In genomic region chr19:4060621-4061177, GRCh38 we compare ENCODE assay signal across 9 cellular contexts. TPM values are rescaled to one million over a fixed set of nuclear protein-coding genes. Genes with fewer than 3 reads are reported as not detected.
DNase-seq lines count a peak whose midpoint lies in the region; ATAC-seq, FAIRE-seq and TF ChIP-seq lines count a peak whose summit lies in the region.
"Had no signal": no experiment of that assay in that cellular context is flagged by ENCODE, and none has a peak within 500 bp of the region (broad histone marks: within the 10 kb centered on the region; RNA-seq: fewer than 3 reads in every experiment).

No MANE protein-coding gene starts in this region.

- H2BK120ac ChIP-seq in H1 (replicated peaks; ENCODE audit: low read depth, low read length), result no peak overlapping the region

- peak overlapping the region; percentile 71; the same call in 1 of the 2 replicates for H2BK5ac ChIP-seq in H1 (ENCODE audit: low read depth, low read length)

- intact Hi-C loops in OCI-LY7 (cut with micrococcal nuclease; ENCODE audit: unreplicated experiment), result loop anchor here (5.0 kb wide), 1 partner anchor 122 kb away; the partner anchor contains the start of genes ANKRD24 and SIRT6

- CTCF ChIA-PET in OCI-LY7 (lab: Charles Lee; ENCODE audit: unreplicated experiment), result no interaction called here
- CTCF ChIA-PET in H1 (lab: Charles Lee; ENCODE audit: partially characterized antibody), result interaction anchor here (1.7 kb wide), 1 partner anchor 57 kb away, joined by 4 read pairs; no protein-coding TSS in a partner anchor

- no peak for TF ChIP-seq RAD21 in H1 (IDR thresholded peaks at IDR 0.05 in 1 of 2, conservative IDR thresholded peaks at IDR 0.05 in 1 of 2; ENCODE audit: low read depth in 2 of 2, low read length in 2 of 2)

- peaks cover 45% of the 10 kb centered on the region for H3K4me1 ChIP-seq in BLaER1
- peaks cover 46% of the 10 kb centered on the region for H3K4me1 ChIP-seq in OCI-LY7 (ENCODE audit: insufficient read depth, low read length, poor library complexity, severe bottlenecking)
- H3K4me1 ChIP-seq in H1 (replicated peaks in 1 of 4; ENCODE audit: control insufficient read depth in 3 of 4, insufficient read depth in 4 of 4, low read length in 3 of 4), result peaks cover 0 to 39% (median 20%) of the 10 kb centered on the region in 4 experiments; a peak in 5 of 7 replicates
- H3K4me1 ChIP-seq in osteoblast (ENCODE audit: insufficient read depth, low read length), result peaks cover 58% of the 10 kb centered on the region

- peak overlapping the region; percentile 73; the same call in 1 of the 2 replicates for H4K8ac ChIP-seq in H1 (ENCODE audit: extremely low read depth, insufficient read depth, low read length)

- H3K79me2 ChIP-seq in OCI-LY7 (ENCODE audit: insufficient read depth, low read depth, low read length), result peaks cover 92% of the 10 kb centered on the region
- H3K79me2 ChIP-seq in H1 (ENCODE audit: control insufficient read depth in 1 of 2, insufficient read depth in 2 of 2, low read length in 2 of 2), result peaks cover 28 to 84% of the 10 kb centered on the region in 2 experiments; a peak in 3 of 4 replicates
- H3K79me2 ChIP-seq in osteoblast (ENCODE audit: insufficient read depth, low read length), result peaks cover 94% of the 10 kb centered on the region

- no peak overlapping the region for H3K14ac ChIP-seq in H1 (ENCODE audit: insufficient read length)

- no peaks in the 10 kb centered on the region for H3K9me2 ChIP-seq in OCI-LY7 (ENCODE audit: insufficient read depth, low read length)

- H3K27me3 ChIP-seq in BLaER1, result no peaks in the 10 kb centered on the region
- H3K27me3 ChIP-seq in H1 (replicated peaks in 1 of 4; ENCODE audit: control insufficient read depth in 3 of 4, extremely low read depth in 1 of 4, insufficient read depth in 3 of 4, low read length in 3 of 4), result no peaks in the 10 kb centered on the region
- H3K27me3 ChIP-seq in osteoblast (ENCODE audit: insufficient read depth, low read length), result no peaks in the 10 kb centered on the region

- BruUV-seq in OCI-LY7 (replicated peaks; lab: Mats Ljungman, UMichigan), result no TSS peak

- no peak overlapping the region for H3K56ac ChIP-seq in H1 (replicated peaks; ENCODE audit: insufficient read length, low read depth, low read length)

- peaks cover 15% of the 10 kb centered on the region for H3K79me1 ChIP-seq in H1 (ENCODE audit: low read depth, low read length)

- H2BK12ac ChIP-seq in H1 (ENCODE audit: low read depth, low read length), result peak overlapping the region; percentile 68; the same call in 1 of the 2 replicates

- no peak for TF ChIP-seq EP300 in H1 (IDR thresholded peaks at IDR 0.05; ENCODE audit: borderline replicate concordance in 1 of 2, low read depth in 2 of 2, low read length in 2 of 2)

- DNase-seq in OCI-LY7 (ENCODE audit: low spot score) (no peak), H1 (ENCODE audit: low read depth in 1 of 2, low spot score in 2 of 2) (no peak), osteoblast (ENCODE audit: insufficient read length, low spot score, missing footprints) (peak; percentile 87), GM19240 (ENCODE audit: insufficient read length, low spot score) (no peak)
- DNase-seq in stimulated activated CD4-positive, alpha-beta T cell treated with anti-CD3 and anti-CD28 coated beads, Interleukin-1b, Interleukin-23, amount 100 ng/mL, for 48 hours, result no peak
- DNase-seq: mesendoderm had no signal

- H3K23ac ChIP-seq in H1 (ENCODE audit: insufficient read length), result no peak overlapping the region

- peaks cover 78% of the 10 kb centered on the region for H3K36me3 ChIP-seq in BLaER1
- peaks cover 69% of the 10 kb centered on the region for H3K36me3 ChIP-seq in OCI-LY7 (ENCODE audit: insufficient read depth, low read length)
- H3K36me3 ChIP-seq in H1 (ENCODE audit: control insufficient read depth in 2 of 4, insufficient read depth in 4 of 4, low read length in 3 of 4), result no peaks in the 10 kb centered on the region
- H3K36me3 ChIP-seq in osteoblast (ENCODE audit: insufficient read depth, low read length), result peaks cover 22% of the 10 kb centered on the region

- no peak overlapping the region for H2AK5ac ChIP-seq in H1 (ENCODE audit: low read depth, low read length)

- H2BK15ac ChIP-seq in H1 (ENCODE audit: low read length), result no peak overlapping the region

- FAIRE-seq in H1 (lab: Jason Lieb, UNC), result no peak

- H3K9ac ChIP-seq in BLaER1, result 0 out of 2 replicates have a peak overlapping the region, but pooled peaks have one; percentile 15
- no peak overlapping the region for H3K9ac ChIP-seq in H1 (replicated peaks in 1 of 4; ENCODE audit: extremely low read depth in 1 of 4, low read depth in 3 of 4, low read length in 3 of 4)

- H2AFZ ChIP-seq in OCI-LY7 (ENCODE audit: low read length) (no peak overlapping the region), H1 (ENCODE audit: low read length) (no peak overlapping the region), osteoblast (ENCODE audit: low read length) (no peak overlapping the region)

- no peak overlapping the region for H3K4me3 ChIP-seq in BLaER1
- H3K4me3 ChIP-seq in OCI-LY7 (ENCODE audit: low read depth, low read length, poor library complexity, severe bottlenecking), result peak overlapping the region; percentile 98
- H3K4me3 ChIP-seq in H1 (ENCODE audit: extremely low read depth in 1 of 4, insufficient read depth in 2 of 4, low read depth in 3 of 4, low read length in 4 of 4), result no peak overlapping the region
- H3K4me3 ChIP-seq in osteoblast (ENCODE audit: insufficient read depth, low read length), result peak overlapping the region; percentile 51

- H3K27ac ChIP-seq in BLaER1, result peak overlapping the region; percentile 40
- H3K27ac ChIP-seq in OCI-LY7 (ENCODE audit: low read depth, low read length, poor library complexity, severe bottlenecking), result peak overlapping the region; percentile 37
- H3K27ac ChIP-seq in H1 (ENCODE audit: low read depth, low read length), result no peak overlapping the region; the same call in 1 of the 2 replicates
- H3K27ac ChIP-seq in osteoblast (ENCODE audit: low read depth, low read length), result peak overlapping the region; percentile 82

- 86% methylated on average over 16 of the region's 16 CpGs; no CpG with 5 or more reads in 1 of the 2 experiments for WGBS in H1 (ENCODE audit: extremely low coverage in 1 of 2, insufficient coverage in 1 of 2, insufficient read length in 1 of 2, insufficient replicate concordance in 2 of 2, low coverage in 1 of 2, low lambda C conversion rate in 2 of 2, missing lambda C conversion rate in 1 of 2), 2 experiments

- POLR2A ChIA-PET in OCI-LY7 (lab: Charles Lee) (no interaction called here), H1 (lab: Charles Lee; ENCODE audit: partially characterized antibody) (interaction anchor here (0.9 to 2.7 kb wide), 6 partner anchors 13 to 75 kb away, joined by 3 to 7 read pairs (median 4); no protein-coding TSS in a partner anchor)

- H3K23me2 ChIP-seq in H1 (ENCODE audit: low read depth, low read length), result peaks cover 4% of the 10 kb centered on the region; the same call in 1 of the 2 replicates

- H3K18ac ChIP-seq in H1 (ENCODE audit: extremely low read depth, low read length), result peak overlapping the region; percentile 78

- H3K4ac ChIP-seq in H1 (replicated peaks; ENCODE audit: insufficient read length, low read depth, low read length), result no peak overlapping the region

- TF ChIP-seq POLR2A in H1 (IDR thresholded peaks at IDR 0.05; ENCODE audit: control extremely low read depth in 1 of 2, low read depth in 2 of 2, low read length in 2 of 2), result peak in 1 of 2 experiments; percentile 32; a peak in 1 of 3 replicates

- H4K20me1 ChIP-seq in BLaER1 (peaks cover 96% of the 10 kb centered on the region), OCI-LY7 (ENCODE audit: insufficient read depth, low read length) (peaks cover 34% of the 10 kb centered on the region), H1 (replicated peaks in 1 of 2; ENCODE audit: control insufficient read depth in 1 of 2, insufficient read depth in 2 of 2, low read length in 2 of 2) (peaks cover 40 to 42% of the 10 kb centered on the region in 2 experiments), osteoblast (ENCODE audit: insufficient read depth, low read length) (peaks cover 61% of the 10 kb centered on the region)

- peak overlapping the region; percentile 53 for H4K91ac ChIP-seq in H1 (replicated peaks; ENCODE audit: insufficient read length, low read length)

- H3K4me2 ChIP-seq in BLaER1 (peak overlapping the region; percentile 22; the same call in 1 of the 2 replicates), OCI-LY7 (ENCODE audit: low read length) (peak overlapping the region; percentile 73), H1 (ENCODE audit: insufficient read depth in 1 of 2, low read depth in 2 of 2, low read length in 2 of 2) (peak overlapping the region in 1 of 2 experiments; percentile 32; a peak in 1 of 4 replicates), osteoblast (ENCODE audit: insufficient read depth, low read length) (peak overlapping the region; percentile 58)

- TF ChIP-seq CTCF in OCI-LY7 (conservative IDR thresholded peaks at IDR 0.05; ENCODE audit: low read length), result no peak
- TF ChIP-seq CTCF in H1 (IDR thresholded peaks at IDR 0.05; ENCODE audit: control extremely low read depth in 1 of 3, insufficient read depth in 1 of 3, low read depth in 1 of 3, low read length in 3 of 3), result no peak
- TF ChIP-seq CTCF in osteoblast (IDR thresholded peaks at IDR 0.05; ENCODE audit: extremely low read depth, low read depth, low read length), result no peak

- no peak for ATAC-seq in GM19452 (IDR thresholded peaks at IDR 0.05; ENCODE audit: unreplicated experiment)
- ATAC-seq in HG03095 (IDR thresholded peaks at IDR 0.05; ENCODE audit: unreplicated experiment), result no peak

- H2BK20ac ChIP-seq in H1 (ENCODE audit: low read length), result no peak overlapping the region

- H4K5ac ChIP-seq in H1 (ENCODE audit: insufficient read length, low read depth, low read length), result no peak overlapping the region

- H3K9me3 ChIP-seq in BLaER1 (no peaks in the 10 kb centered on the region), OCI-LY7 (ENCODE audit: low read length) (no peaks in the 10 kb centered on the region), H1 (ENCODE audit: insufficient read depth in 2 of 2, low read depth in 1 of 2, low read length in 1 of 2) (no peaks in the 10 kb centered on the region), osteoblast (ENCODE audit: low read depth, low read length) (no peaks in the 10 kb centered on the region)

RNA-seq across cellular contexts. Expression of gene ZBTB7A, which starts 6.0 kb away (rescaled TPM):
- total RNA-seq in OCI-LY7 (2014; rRNA removed; shearing (Covaris generic)), result 13.1 and 17.2 TPM in 2 replicates
- total RNA-seq in OCI-LY7 (2022), result 29.3 and 31.2 TPM in 2 replicates
- 16.6 and 17.8 TPM in 2 replicates for total RNA-seq in H1 (2021; fragmentation: NEBNext Ultra II Directional; extraction: Animal tissue kit (Norgen Biotek cat#: 25700))
- polyA plus RNA-seq in H1 (2011; rRNA removed), result 5.6 and 9.1 TPM in 2 replicates
- polyA plus RNA-seq in H1 (2011; cell fraction: cytosol; rRNA removed), result 5.6 TPM
- polyA plus RNA-seq in H1 (2011; cell fraction: nucleus; rRNA removed), result 19.7 TPM
- 5.4 to 9.5 TPM (median 8.5 TPM) in 4 replicates for polyA plus RNA-seq in H1 (2012, experiment 1 of 2)
- 4.5 TPM for polyA plus RNA-seq in H1 (2012, experiment 2 of 2)
- polyA plus RNA-seq in H1 (2013, experiment 1 of 2), result 17.9 TPM
- 15.8 TPM for polyA plus RNA-seq in H1 (2013, experiment 2 of 2)
- polyA minus RNA-seq in H1 (2011; rRNA and poly(A)+ RNA removed), result 3.1 and 3.5 TPM in 2 replicates
- 9.5 TPM for polyA minus RNA-seq in H1 (2011; cell fraction: cytosol; rRNA and poly(A)+ RNA removed)
- 14.4 TPM for polyA minus RNA-seq in H1 (2011; cell fraction: nucleus; rRNA and poly(A)+ RNA removed)
- 38.6 and 42.7 TPM in 2 replicates for total RNA-seq in osteoblast

RNA-seq across cellular contexts. Expression of gene PIAS4, which starts 53.2 kb away (rescaled TPM):
- 25.3 and 31.5 TPM in 2 replicates for total RNA-seq in OCI-LY7 (2014; rRNA removed; shearing (Covaris generic))
- total RNA-seq in OCI-LY7 (2022) (34.4 and 35.0 TPM in 2 replicates), osteoblast (14.7 and 21.4 TPM in 2 replicates)
- total RNA-seq in H1 (2021; fragmentation: NEBNext Ultra II Directional; extraction: Animal tissue kit (Norgen Biotek cat#: 25700)), result 41.4 and 51.4 TPM in 2 replicates
- polyA plus RNA-seq in H1 (2011; rRNA removed), result 30.2 and 50.9 TPM in 2 replicates
- 20.8 TPM for polyA plus RNA-seq in H1 (2011; cell fraction: cytosol; rRNA removed)
- 63.1 TPM for polyA plus RNA-seq in H1 (2011; cell fraction: nucleus; rRNA removed)
- polyA plus RNA-seq in H1 (2012, experiment 1 of 2), result 38.4 to 43.8 TPM (median 41.8 TPM) in 4 replicates
- polyA plus RNA-seq in H1 (2012, experiment 2 of 2), result 41.0 TPM
- 50.9 TPM for polyA plus RNA-seq in H1 (2013, experiment 1 of 2)
- 51.6 TPM for polyA plus RNA-seq in H1 (2013, experiment 2 of 2)
- polyA minus RNA-seq in H1 (2011; rRNA and poly(A)+ RNA removed), result 15.1 and 22.0 TPM in 2 replicates
- 18.9 TPM for polyA minus RNA-seq in H1 (2011; cell fraction: cytosol; rRNA and poly(A)+ RNA removed)
- polyA minus RNA-seq in H1 (2011; cell fraction: nucleus; rRNA and poly(A)+ RNA removed), result 25.7 TPM

Comparison
In these comparisons a context has a peak if more than half of its experiments do, and no peak if none do; other contexts are left out.
1. H3K4me3 ChIP-seq: peak in OCI-LY7 (single experiment) and osteoblast (single experiment); none in BLaER1 (single experiment) and H1 (0 of 4).